17 cellular contexts compared by ENCODE assay signal in the genomic region with DNA sequence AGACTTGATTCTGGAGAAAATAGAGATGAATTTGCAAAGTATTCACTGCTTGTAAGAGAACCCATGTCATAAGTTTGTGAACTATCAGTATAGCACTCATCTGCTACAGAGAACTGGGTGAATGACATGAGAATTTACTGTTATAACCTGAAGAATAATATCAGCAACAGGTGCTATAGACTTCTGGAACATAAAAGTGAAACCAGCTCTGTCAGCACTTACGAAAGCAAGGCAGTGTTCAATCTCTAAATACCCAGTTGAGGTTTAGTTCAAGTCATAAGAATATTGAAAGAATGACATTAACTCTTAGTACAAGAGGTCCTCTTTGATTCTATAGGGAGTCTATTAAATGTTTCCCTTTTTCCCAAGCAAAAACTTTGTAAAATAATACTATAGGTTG.
A peak's percentile ranks its signal among the peaks of the same experiment; 100 is the strongest.
DNase-seq lines count a peak whose midpoint lies in the region; ATAC-seq, FAIRE-seq and TF ChIP-seq lines count a peak whose summit lies in the region.
"Had no signal": no experiment of that assay in that cellular context is flagged by ENCODE, and none has a peak within 500 bp of the region (broad histone marks: within the 10 kb centered on the region; RNA-seq: fewer than 3 reads in every experiment).

No MANE protein-coding gene starts in this region.

- H3K4me2 ChIP-seq in GM12878 (ENCODE audit: control insufficient read depth, insufficient read depth) (no peak overlapping the region), parathyroid adenoma (ENCODE audit: low read length) (peak overlapping the region; percentile 53)

- no peak for DNase-seq in GM12878 (ENCODE audit: low read depth, low spot score)
- DNase-seq in osteocyte (ENCODE audit: extremely low spot score, unreplicated experiment): no peak
- DNase-seq in GM10266 (ENCODE audit: extremely low spot score): no peak
- DNase-seq in testis: no peak
- DNase-seq: activated naive CD4-positive, alpha-beta T cell treated with anti-CD3 and anti-CD28 coated beads for 36 hours; DMS153; effector CD4-positive, alpha-beta T cell; NCI-H1092 treated with DMSO at 0.1 percent for 48 hours; NCI-H2171 treated with DMSO at 0.1 percent for 48 hours; Right ventricle myocardium superior; transverse colon had no signal

- ATAC-seq in GM18858 (IDR thresholded peaks at IDR 0.05; ENCODE audit: unreplicated experiment) (peak; percentile 56), HG03280 (IDR thresholded peaks at IDR 0.05; ENCODE audit: unreplicated experiment) (peak; percentile 68), GM12878 (peak; percentile 73), GM19467 (IDR thresholded peaks at IDR 0.05; ENCODE audit: unreplicated experiment) (no peak)
- ATAC-seq: activated CD4-positive, CD25-positive, alpha-beta regulatory T cell treated with anti-CD3 and anti-CD28 coated beads, Interleukin-2, amount 50 U/mL, for 24 hours had no signal

- no peaks in the 10 kb centered on the region for H3K9me3 ChIP-seq in GM12878 (replicated peaks; ENCODE audit: control insufficient read depth, insufficient read depth, low read length)
- no peaks in the 10 kb centered on the region for H3K9me3 ChIP-seq in parathyroid adenoma (ENCODE audit: control insufficient read depth, low read length)
- H3K9me3 ChIP-seq in testis: no peaks in the 10 kb centered on the region
- H3K9me3 ChIP-seq: transverse colon had no signal

- FAIRE-seq in GM12878 (lab: Jason Lieb, UNC): no peak

- RAD21 ChIA-PET in GM12878 (lab: Charles Lee; ENCODE audit: unreplicated experiment): no interaction called here

- BruUV-seq in GM12878 (replicated peaks; lab: Mats Ljungman, UMichigan): no TSS peak

- CTCF ChIA-PET in GM12878 (lab: Yijun Ruan, JAX): no interaction called here

- H3K27ac ChIP-seq in GM12878 (ENCODE audit: control insufficient read depth, insufficient read depth) (no peak overlapping the region), parathyroid adenoma (no peak overlapping the region), testis (no peak overlapping the region)
- H3K27ac ChIP-seq: transverse colon had no signal

- in situ Hi-C loops in GM12878 (cut with MboI): no loop called here

- no peak for TF ChIP-seq RAD21 in GM12878 (IDR thresholded peaks at IDR 0.05; ENCODE audit: insufficient read depth, low read depth, low read length)

- POLR2A ChIA-PET in GM12878 (lab: Charles Lee): no interaction called here

- H3K27me3 Mint-ChIP-seq in osteocyte (ENCODE audit: unreplicated experiment): no peaks in the 10 kb centered on the region

- H2AFZ ChIP-seq in GM12878 (ENCODE audit: control insufficient read depth, low read depth, low read length) (no peak overlapping the region), parathyroid adenoma (no peak overlapping the region)

- no peak overlapping the region for H3K27ac Mint-ChIP-seq in osteocyte (ENCODE audit: unreplicated experiment)
- H3K27ac Mint-ChIP-seq: activated naive CD4-positive, alpha-beta T cell treated with anti-CD3 and anti-CD28 coated beads for 36 hours; nephron had no signal

- WGBS in GM12878 (ENCODE audit: insufficient coverage, insufficient replicate concordance, low lambda C conversion rate, missing lambda C conversion rate): 35% methylated on average over 1 of the region's 1 CpG
- WGBS in testis, 2 donors: 89 to 94% methylated on average over 1 of the region's 1 CpG

- no peak for TF ChIP-seq POLR2A in GM12878 (IDR thresholded peaks at IDR 0.05; ENCODE audit: low read depth, low read length)
- no peak for TF ChIP-seq POLR2A in testis (IDR thresholded peaks at IDR 0.05)

- SMC1A ChIA-PET in GM12878 (lab: Charles Lee; ENCODE audit: uncharacterized antibody, unreplicated experiment): interaction anchor here (1.8 kb wide), 1 partner anchor 11 kb away, joined by 3 read pairs; no protein-coding TSS in a partner anchor

- no peaks in the 10 kb centered on the region for H3K27me3 ChIP-seq in GM12878 (replicated peaks in 1 of 2; ENCODE audit: control insufficient read depth in 2 of 2, insufficient read depth in 2 of 2, low read length in 1 of 2)
- no peaks in the 10 kb centered on the region for H3K27me3 ChIP-seq in parathyroid adenoma (ENCODE audit: control insufficient read depth, insufficient read depth, low read length)
- no peaks in the 10 kb centered on the region for H3K27me3 ChIP-seq in testis
- H3K27me3 ChIP-seq: transverse colon had no signal

- H3K36me3 Mint-ChIP-seq in osteocyte (ENCODE audit: unreplicated experiment): no peaks in the 10 kb centered on the region

- H3K79me2 ChIP-seq in GM12878 (ENCODE audit: control insufficient read depth, insufficient read depth, low read length): no peaks in the 10 kb centered on the region
- no peaks in the 10 kb centered on the region for H3K79me2 ChIP-seq in parathyroid adenoma

- no peak for TF ChIP-seq EP300 in GM12878 (IDR thresholded peaks at IDR 0.05; ENCODE audit: borderline replicate concordance in 1 of 2, control insufficient read depth in 1 of 2, low read depth in 2 of 2, low read length in 2 of 2)

- H3K9me3 Mint-ChIP-seq in osteocyte (ENCODE audit: unreplicated experiment): no peaks in the 10 kb centered on the region
- H3K9me3 Mint-ChIP-seq: nephron had no signal

- no peak for TF ChIP-seq CTCF in GM12878 (IDR thresholded peaks at IDR 0.05 in 2 of 3, conservative IDR thresholded peaks at IDR 0.05 in 1 of 3; ENCODE audit: control insufficient read depth in 2 of 3, extremely low read depth in 1 of 3, insufficient read depth in 1 of 3, low read depth in 3 of 3, low read length in 3 of 3)
- TF ChIP-seq CTCF in parathyroid adenoma (IDR thresholded peaks at IDR 0.05): no peak
- no peak for TF ChIP-seq CTCF in osteocyte (IDR thresholded peaks at IDR 0.05)
- TF ChIP-seq CTCF in GM10266 (IDR thresholded peaks at IDR 0.05; ENCODE audit: control insufficient read depth, insufficient read depth, low read depth, missing control alignments): no peak
- TF ChIP-seq CTCF in testis (IDR thresholded peaks at IDR 0.05): no peak

- intact Hi-C loops in GM12878 (cut with micrococcal nuclease; ENCODE audit: unreplicated experiment): no loop called here
- intact Hi-C loops in testis (cut with DNase I; ENCODE audit: low total_unique reads): no loop called here

- H3K4me3 Mint-ChIP-seq in osteocyte (ENCODE audit: unreplicated experiment): no peak overlapping the region
- H3K4me3 Mint-ChIP-seq: activated naive CD4-positive, alpha-beta T cell treated with anti-CD3 and anti-CD28 coated beads for 36 hours; nephron had no signal

- H4K20me1 ChIP-seq in GM12878 (ENCODE audit: control insufficient read depth, insufficient read depth): no peaks in the 10 kb centered on the region

- no peak overlapping the region for H3K4me3 ChIP-seq in GM12878
- H3K4me3 ChIP-seq in parathyroid adenoma (ENCODE audit: low read depth, low read length): no peak overlapping the region
- no peak overlapping the region for H3K4me3 ChIP-seq in testis
- H3K4me3 ChIP-seq: transverse colon had no signal

- H3K36me3 ChIP-seq in GM12878 (ENCODE audit: control insufficient read depth in 2 of 2, insufficient read depth in 2 of 2, low read length in 1 of 2): no peaks in the 10 kb centered on the region
- H3K36me3 ChIP-seq in parathyroid adenoma (ENCODE audit: control insufficient read depth, insufficient read depth, low read length): no peaks in the 10 kb centered on the region
- H3K36me3 ChIP-seq in testis (ENCODE audit: low read depth, missing control alignments): no peaks in the 10 kb centered on the region
- H3K36me3 ChIP-seq: transverse colon had no signal

- H3K9ac ChIP-seq in GM12878 (ENCODE audit: control insufficient read depth, insufficient read depth, low read length): no peak overlapping the region
- no peak overlapping the region for H3K9ac ChIP-seq in parathyroid adenoma

- H3K4me1 ChIP-seq in GM12878 (ENCODE audit: control insufficient read depth, insufficient read depth, low read length) (no peaks in the 10 kb centered on the region), parathyroid adenoma (no peaks in the 10 kb centered on the region), testis (no peaks in the 10 kb centered on the region)
- H3K4me1 ChIP-seq: transverse colon had no signal

- peaks cover 23% of the 10 kb centered on the region for H3K4me1 Mint-ChIP-seq in osteocyte (ENCODE audit: unreplicated experiment)

TF ChIP-seq in GM12878, 131 proteins besides CTCF, POLR2A, EP300 and RAD21 (continues in another document):
- TF ChIP-seq, protein P1, sequence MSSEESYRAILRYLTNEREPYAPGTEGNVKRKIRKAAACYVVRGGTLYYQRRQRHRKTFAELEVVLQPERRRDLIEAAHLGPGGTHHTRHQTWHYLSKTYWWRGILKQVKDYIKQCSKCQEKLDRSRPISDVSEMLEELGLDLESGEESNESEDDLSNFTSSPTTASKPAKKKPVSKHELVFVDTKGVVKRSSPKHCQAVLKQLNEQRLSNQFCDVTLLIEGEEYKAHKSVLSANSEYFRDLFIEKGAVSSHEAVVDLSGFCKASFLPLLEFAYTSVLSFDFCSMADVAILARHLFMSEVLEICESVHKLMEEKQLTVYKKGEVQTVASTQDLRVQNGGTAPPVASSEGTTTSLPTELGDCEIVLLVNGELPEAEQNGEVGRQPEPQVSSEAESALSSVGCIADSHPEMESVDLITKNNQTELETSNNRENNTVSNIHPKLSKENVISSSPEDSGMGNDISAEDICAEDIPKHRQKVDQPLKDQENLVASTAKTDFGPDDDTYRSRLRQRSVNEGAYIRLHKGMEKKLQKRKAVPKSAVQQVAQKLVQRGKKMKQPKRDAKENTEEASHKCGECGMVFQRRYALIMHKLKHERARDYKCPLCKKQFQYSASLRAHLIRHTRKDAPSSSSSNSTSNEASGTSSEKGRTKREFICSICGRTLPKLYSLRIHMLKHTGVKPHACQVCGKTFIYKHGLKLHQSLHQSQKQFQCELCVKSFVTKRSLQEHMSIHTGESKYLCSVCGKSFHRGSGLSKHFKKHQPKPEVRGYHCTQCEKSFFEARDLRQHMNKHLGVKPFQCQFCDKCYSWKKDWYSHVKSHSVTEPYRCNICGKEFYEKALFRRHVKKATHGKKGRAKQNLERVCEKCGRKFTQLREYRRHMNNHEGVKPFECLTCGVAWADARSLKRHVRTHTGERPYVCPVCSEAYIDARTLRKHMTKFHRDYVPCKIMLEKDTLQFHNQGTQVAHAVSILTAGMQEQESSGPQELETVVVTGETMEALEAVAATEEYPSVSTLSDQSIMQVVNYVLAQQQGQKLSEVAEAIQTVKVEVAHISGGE (CRISPR knock-in tag; IDR thresholded peaks at IDR 0.05): no peak
- TF ChIP-seq JUNB (IDR thresholded peaks at IDR 0.05): peak; percentile 42
